In genomic region chr22:47813661-47814060, GRCh38 we compare ENCODE assay signal across 4 cellular contexts.
"Had no signal": no experiment of that assay in that cellular context is flagged by ENCODE, and none has a peak within 500 bp of the region (broad histone marks: within the 10 kb centered on the region; RNA-seq: fewer than 3 reads in every experiment).

No MANE protein-coding gene starts in this region.

- H3K4me3 ChIP-seq: GM23338 had no signal

- ATAC-seq: GM23338 had no signal

- H3K4me3 Mint-ChIP-seq: GM23338, H9 had no signal

- DNase-seq: H9, HCEC 1CT, IMR-90 had no signal

- H3K27ac Mint-ChIP-seq: GM23338, H9 had no signal
